Comparison of ENCODE assay signal across 25 cellular contexts in genomic region chr17:57115916-57116315, GRCh38.
"Had no signal": no experiment of that assay in that cellular context is flagged by ENCODE, and none has a peak within 500 bp of the region (broad histone marks: within the 10 kb centered on the region; RNA-seq: fewer than 3 reads in every experiment).

No MANE protein-coding gene starts in this region.

- H3K4me2 ChIP-seq: hepatocyte had no signal

- H3K27ac Mint-ChIP-seq: immature natural killer cell, memory B cell had no signal

- H3K27me3 Mint-ChIP-seq: memory B cell had no signal

- H3K9me3 Mint-ChIP-seq: immature natural killer cell, memory B cell had no signal

- FAIRE-seq: colon, endothelial cell of umbilical vein, frontal cortex, kidney had no signal

- DNase-seq: dermis blood vessel endothelial cell; dorsolateral prefrontal cortex; effector CD4-positive, alpha-beta T cell; effector memory CD4-positive, alpha-beta T cell; foreskin keratinocyte; hypothalamus; immature natural killer cell; islet precursor cell; kidney; kidney glomerular epithelial cell; left colon; mammary epithelial cell; mesendoderm; midbrain had no signal

- H3K27ac ChIP-seq: coronary artery, dorsolateral prefrontal cortex, esophagus muscularis mucosa, foreskin keratinocyte, gastroesophageal sphincter, hepatocyte had no signal

- ATAC-seq: foreskin keratinocyte, gastroesophageal sphincter, left colon, left lobe of liver, left ventricle myocardium superior had no signal

- H3K27me3 ChIP-seq: dorsolateral prefrontal cortex, esophagus muscularis mucosa, foreskin keratinocyte, gastroesophageal sphincter, hepatocyte had no signal

- H3K4me1 ChIP-seq: foreskin keratinocyte had no signal

- H3K9me3 ChIP-seq: esophagus muscularis mucosa, gastroesophageal sphincter had no signal

- H3K4me3 Mint-ChIP-seq: immature natural killer cell, memory B cell had no signal

- H3K4me1 Mint-ChIP-seq: immature natural killer cell, memory B cell had no signal

- H3K4me3 ChIP-seq: coronary artery, dorsolateral prefrontal cortex, esophagus muscularis mucosa, gastroesophageal sphincter, hepatocyte, lung had no signal

- H2AFZ ChIP-seq: hepatocyte had no signal
